Comparison of ENCODE assay signal across 15 cellular contexts in genomic region chr2:141105763-141106162, GRCh38.
"Had no signal": no experiment of that assay in that cellular context is flagged by ENCODE, and none has a peak within 500 bp of the region (broad histone marks: within the 10 kb centered on the region; RNA-seq: fewer than 3 reads in every experiment).

No MANE protein-coding gene starts in this region.

- H3K4me3 ChIP-seq: ascending aorta, esophagus squamous epithelium, lung, right atrium auricular region, tibial nerve had no signal

- H3K27me3 ChIP-seq: ascending aorta, esophagus squamous epithelium, right atrium auricular region, tibial nerve had no signal

- DNase-seq: activated CD4-positive, alpha-beta T cell treated with anti-CD3 and anti-CD28 coated beads, Interleukin-2, amount 50 U/mL, for 4 hours; activated effector memory CD4-positive, alpha-beta T cell treated with anti-CD3 and anti-CD28 coated beads, Interleukin-2, amount 50 U/mL, for 16 hours; activated naive CD4-positive, alpha-beta T cell treated with anti-CD3 and anti-CD28 coated beads, Interleukin-2, amount 50 U/mL, for 16 hours; activated T-cell treated with anti-CD3 and anti-CD28 coated beads, Interleukin-2, amount 50 U/mL, for 72 hours; dermis blood vessel endothelial cell; effector memory CD8-positive, alpha-beta T cell; esophagus squamous epithelium; islet precursor cell; stimulated activated CD4-positive, alpha-beta T cell treated with anti-CD3 and anti-CD28 coated beads, Interleukin-2, amount 100 ng/mL, for 24 hours; stimulated activated naive CD4-positive, alpha-beta T cell treated with Interleukin-2 at 50 U/mL for 16 hours; T1000 had no signal

- H3K9me3 ChIP-seq: ascending aorta, esophagus squamous epithelium, right atrium auricular region, tibial nerve had no signal

- H3K4me1 ChIP-seq: ascending aorta, esophagus squamous epithelium, right atrium auricular region, tibial nerve had no signal

- H3K36me3 ChIP-seq: ascending aorta, esophagus squamous epithelium, right atrium auricular region, tibial nerve had no signal
